Comparison of ENCODE assay signal across 16 cellular contexts in genomic region chr11:67662142-67662805, GRCh38. TPM values are rescaled to one million over a fixed set of nuclear protein-coding genes. Genes with fewer than 3 reads are reported as not detected.
DNase-seq lines count a peak whose midpoint lies in the region; ATAC-seq and TF ChIP-seq lines count a peak whose summit lies in the region.
"Had no signal": no experiment of that assay in that cellular context is flagged by ENCODE, and none has a peak within 500 bp of the region (broad histone marks: within the 10 kb centered on the region; RNA-seq: fewer than 3 reads in every experiment).

No MANE protein-coding gene starts in this region.

- no peak overlapping the region for H3K27ac ChIP-seq in WERI-Rb-1
- H3K27ac ChIP-seq: 22Rv1; BLaER1 treated with 17β-estradiol and CSF1 and Interleukin-3, amounts not matched to agents 10 nM and 100 nM; GM23248 had no signal

- no peak for ATAC-seq in activated CD8-positive, alpha-beta memory T cell treated with anti-CD3 and anti-CD28 coated beads, Interleukin-2, amount 10 ng/mL, durations not matched to agents 7 days and 5 days
- ATAC-seq in HG03432 (IDR thresholded peaks at IDR 0.05; ENCODE audit: unreplicated experiment) (no peak), HG02588 (IDR thresholded peaks at IDR 0.05; ENCODE audit: unreplicated experiment) (no peak), GM21723 (IDR thresholded peaks at IDR 0.05; ENCODE audit: unreplicated experiment) (no peak)
- no peak for ATAC-seq in activated T-helper 17 cell treated with anti-CD3 and anti-CD28 coated beads, Interleukin-2, amount 50 U/mL, for 72 hours (replicated peaks)

- H3K9me3 Mint-ChIP-seq in activated CD8-positive, alpha-beta memory T cell treated with anti-CD3 and anti-CD28 coated beads, Interleukin-2, amount 10 ng/mL, durations not matched to agents 7 days and 5 days (ENCODE audit: low read depth), result no peaks in the 10 kb centered on the region
- no peaks in the 10 kb centered on the region for H3K9me3 Mint-ChIP-seq in neural crest cell
- no peaks in the 10 kb centered on the region for H3K9me3 Mint-ChIP-seq in activated T-helper 17 cell treated with anti-CD3 and anti-CD28 coated beads, Interleukin-2, amount 50 U/mL, for 72 hours
- H3K9me3 Mint-ChIP-seq: CD4-positive, CD25-positive, alpha-beta regulatory T cell had no signal

- CTCF ChIA-PET in activated CD8-positive, alpha-beta memory T cell treated with anti-CD3 and anti-CD28 coated beads, Interleukin-2, amount 10 ng/mL, durations not matched to agents 7 days and 5 days (lab: Charles Lee), result interaction anchor here (9.2 to 10.0 kb wide), 2 partner anchors 15 to 32 kb away, joined by 111 to 132 read pairs; partner anchors contain the start of genes ACY3 and NUDT8

- DNase-seq in activated CD8-positive, alpha-beta memory T cell treated with anti-CD3 and anti-CD28 coated beads for 24 hours, result peak; percentile 17
- no peak for DNase-seq in activated CD8-positive, alpha-beta memory T cell treated with anti-CD3 and anti-CD28 coated beads, Interleukin-2, amount 10 ng/mL, durations not matched to agents 7 days and 5 days
- no peak for DNase-seq in WERI-Rb-1
- no peak for DNase-seq in neural crest cell (ENCODE audit: low read depth, low spot score)
- DNase-seq: AML-193; CD4-positive, CD25-positive, alpha-beta regulatory T cell; DMS 273 treated with DMSO at 0.1 percent for 48 hours; GM23248 had no signal

- H3K27me3 ChIP-seq in WERI-Rb-1 (ENCODE audit: insufficient read depth, low read depth, severe bottlenecking), result no peaks in the 10 kb centered on the region

- no peak overlapping the region for H3K27ac Mint-ChIP-seq in activated CD8-positive, alpha-beta memory T cell treated with anti-CD3 and anti-CD28 coated beads, Interleukin-2, amount 10 ng/mL, durations not matched to agents 7 days and 5 days
- peak overlapping the region; percentile 96 for H3K27ac Mint-ChIP-seq in neural crest cell (ENCODE audit: unreplicated experiment)
- H3K27ac Mint-ChIP-seq in activated T-helper 17 cell treated with anti-CD3 and anti-CD28 coated beads, Interleukin-2, amount 50 U/mL, for 72 hours, result no peak overlapping the region

- H3K4me3 ChIP-seq in WERI-Rb-1 (ENCODE audit: low read depth, low read length), result no peak overlapping the region
- H3K4me3 ChIP-seq: BLaER1 treated with 17β-estradiol and CSF1 and Interleukin-3, amounts not matched to agents 10 nM and 100 nM; GM23248 had no signal

- peaks cover 3% of the 10 kb centered on the region for H3K36me3 Mint-ChIP-seq in activated CD8-positive, alpha-beta memory T cell treated with anti-CD3 and anti-CD28 coated beads, Interleukin-2, amount 10 ng/mL, durations not matched to agents 7 days and 5 days
- H3K36me3 Mint-ChIP-seq in neural crest cell (ENCODE audit: low read depth), result no peaks in the 10 kb centered on the region
- no peaks in the 10 kb centered on the region for H3K36me3 Mint-ChIP-seq in activated T-helper 17 cell treated with anti-CD3 and anti-CD28 coated beads, Interleukin-2, amount 50 U/mL, for 72 hours (ENCODE audit: low read depth)
- H3K36me3 Mint-ChIP-seq: CD4-positive, CD25-positive, alpha-beta regulatory T cell had no signal

- H3K4me3 Mint-ChIP-seq in activated CD8-positive, alpha-beta memory T cell treated with anti-CD3 and anti-CD28 coated beads, Interleukin-2, amount 10 ng/mL, durations not matched to agents 7 days and 5 days, result no peak overlapping the region
- no peak overlapping the region for H3K4me3 Mint-ChIP-seq in neural crest cell
- H3K4me3 Mint-ChIP-seq in activated T-helper 17 cell treated with anti-CD3 and anti-CD28 coated beads, Interleukin-2, amount 50 U/mL, for 72 hours, result no peak overlapping the region
- H3K4me3 Mint-ChIP-seq: CD4-positive, CD25-positive, alpha-beta regulatory T cell had no signal

- TF ChIP-seq CTCF in WERI-Rb-1 (IDR thresholded peaks at IDR 0.05; ENCODE audit: low read depth, low read length), result 0 out of 2 replicates have a peak, but pooled peaks have one; percentile 14
- TF ChIP-seq CTCF in neural crest cell (conservative IDR thresholded peaks at IDR 0.05), result no peak

- no peaks in the 10 kb centered on the region for H3K27me3 Mint-ChIP-seq in activated CD8-positive, alpha-beta memory T cell treated with anti-CD3 and anti-CD28 coated beads, Interleukin-2, amount 10 ng/mL, durations not matched to agents 7 days and 5 days
- H3K27me3 Mint-ChIP-seq in neural crest cell (ENCODE audit: low read depth), result no peaks in the 10 kb centered on the region
- H3K27me3 Mint-ChIP-seq in activated T-helper 17 cell treated with anti-CD3 and anti-CD28 coated beads, Interleukin-2, amount 50 U/mL, for 72 hours, result no peaks in the 10 kb centered on the region

- peaks cover 12% of the 10 kb centered on the region for H3K4me1 Mint-ChIP-seq in activated CD8-positive, alpha-beta memory T cell treated with anti-CD3 and anti-CD28 coated beads, Interleukin-2, amount 10 ng/mL, durations not matched to agents 7 days and 5 days
- H3K4me1 Mint-ChIP-seq in neural crest cell, result no peaks in the 10 kb centered on the region
- no peaks in the 10 kb centered on the region for H3K4me1 Mint-ChIP-seq in activated T-helper 17 cell treated with anti-CD3 and anti-CD28 coated beads, Interleukin-2, amount 50 U/mL, for 72 hours

- H3K36me3 ChIP-seq in WERI-Rb-1, result no peaks in the 10 kb centered on the region
- H3K36me3 ChIP-seq: BLaER1 treated with 17β-estradiol and CSF1 and Interleukin-3, amounts not matched to agents 10 nM and 100 nM had no signal

- no peaks in the 10 kb centered on the region for H3K9me3 ChIP-seq in WERI-Rb-1 (ENCODE audit: severe bottlenecking)

RNA-seq across cellular contexts. Expression of gene ACY3, which starts 11.7 kb away (rescaled TPM):
- total RNA-seq in activated CD8-positive, alpha-beta memory T cell treated with anti-CD3 and anti-CD28 coated beads, Interleukin-2, amount 10 ng/mL, durations not matched to agents 7 days and 5 days, result under 1 TPM; 0.53 to 0.75 TPM
- not detected in 2 replicates for total RNA-seq in neural crest cell
- under 1 TPM in 1 of 2 donors, not detected in 1; 0.80 TPM for total RNA-seq in activated T-helper 17 cell treated with anti-CD3 and anti-CD28 coated beads, Interleukin-2, amount 50 U/mL, for 72 hours
- total RNA-seq: GM23248, H7 had no signal

RNA-seq across cellular contexts. Expression of gene ALDH3B2, which starts 12.1 kb away (rescaled TPM):
- not detected for total RNA-seq in activated CD8-positive, alpha-beta memory T cell treated with anti-CD3 and anti-CD28 coated beads, Interleukin-2, amount 10 ng/mL, durations not matched to agents 7 days and 5 days
- total RNA-seq in neural crest cell, result not detected in 2 replicates
- total RNA-seq in activated T-helper 17 cell treated with anti-CD3 and anti-CD28 coated beads, Interleukin-2, amount 50 U/mL, for 72 hours, result not detected
- total RNA-seq: CD4-positive, CD25-positive, alpha-beta regulatory T cell; GM23248; H7; HT-29 had no signal

RNA-seq across cellular contexts. Expression of gene TBX10, which starts 22.7 kb away (rescaled TPM):
- not detected for total RNA-seq in activated CD8-positive, alpha-beta memory T cell treated with anti-CD3 and anti-CD28 coated beads, Interleukin-2, amount 10 ng/mL, durations not matched to agents 7 days and 5 days
- not detected in 2 replicates for total RNA-seq in neural crest cell
- total RNA-seq in activated T-helper 17 cell treated with anti-CD3 and anti-CD28 coated beads, Interleukin-2, amount 50 U/mL, for 72 hours, result not detected
- total RNA-seq: CD4-positive, CD25-positive, alpha-beta regulatory T cell; GM23248; H7 had no signal

RNA-seq across cellular contexts. Expression of gene NUDT8, which starts 32.5 kb away (rescaled TPM):
- 10 to 100 TPM; 15.3 to 16.7 TPM for total RNA-seq in activated CD8-positive, alpha-beta memory T cell treated with anti-CD3 and anti-CD28 coated beads, Interleukin-2, amount 10 ng/mL, durations not matched to agents 7 days and 5 days
- total RNA-seq in neural crest cell, result 11.0 and 13.9 TPM in 2 replicates
- total RNA-seq in activated T-helper 17 cell treated with anti-CD3 and anti-CD28 coated beads, Interleukin-2, amount 50 U/mL, for 72 hours, result 10 to 100 TPM; 12.0 to 23.1 TPM

RNA-seq across cellular contexts. Expression of gene NDUFV1, which starts 55.5 kb away (rescaled TPM):
- 100 to 1,000 TPM; 239 to 252 TPM for total RNA-seq in activated CD8-positive, alpha-beta memory T cell treated with anti-CD3 and anti-CD28 coated beads, Interleukin-2, amount 10 ng/mL, durations not matched to agents 7 days and 5 days
- total RNA-seq in neural crest cell, result 182 and 191 TPM in 2 replicates
- 100 to 1,000 TPM; 160 to 238 TPM for total RNA-seq in activated T-helper 17 cell treated with anti-CD3 and anti-CD28 coated beads, Interleukin-2, amount 50 U/mL, for 72 hours
